Comparison of ENCODE assay signal across 8 cellular contexts in the genomic region with DNA sequence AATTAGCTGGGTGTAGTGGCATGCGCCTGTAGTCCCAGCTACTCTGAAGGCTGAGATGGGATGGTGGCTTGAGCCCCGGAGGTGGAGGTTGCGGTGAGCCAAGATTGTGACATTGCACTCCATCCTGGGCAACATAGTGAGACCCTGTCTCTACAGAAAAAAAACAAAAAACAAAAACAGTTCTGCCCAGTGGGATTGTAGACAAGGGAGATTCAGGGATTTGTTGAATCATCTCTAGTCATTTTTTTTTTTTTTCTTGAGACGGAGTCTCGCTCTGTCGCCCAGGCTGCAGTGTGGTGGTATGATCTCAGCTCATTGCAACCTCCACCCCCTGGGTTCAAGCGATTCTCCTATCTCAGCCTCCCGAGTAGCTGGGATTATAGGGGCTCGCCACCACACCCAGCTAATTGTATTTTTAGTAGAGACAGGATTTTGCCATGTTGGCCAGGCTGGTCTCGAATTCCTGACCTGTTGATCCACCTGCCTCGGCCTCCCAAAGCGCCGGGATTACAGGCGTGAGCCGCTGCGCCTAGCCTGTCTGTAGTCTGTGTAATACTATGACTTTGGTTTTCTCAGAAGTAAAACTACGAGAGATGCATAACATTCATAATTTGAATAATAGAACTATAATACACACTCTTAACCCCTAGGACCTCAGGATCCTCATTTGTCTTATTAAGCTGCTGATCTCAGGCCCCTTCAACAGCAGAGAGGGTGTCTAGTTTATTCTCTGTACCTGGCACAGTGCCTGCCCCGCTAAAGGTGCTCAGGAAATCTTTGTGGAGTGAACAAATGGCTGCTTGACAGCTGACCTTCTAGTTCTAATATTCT. TPM values are rescaled to one million over a fixed set of nuclear protein-coding genes. Genes with fewer than 3 reads are reported as not detected.
DNase-seq lines count a peak whose midpoint lies in the region; ATAC-seq, FAIRE-seq and TF ChIP-seq lines count a peak whose summit lies in the region.

No MANE protein-coding gene starts in this region.

- no peaks in the 10 kb centered on the region for H3K9me3 Mint-ChIP-seq in progenitor cell of endocrine pancreas (ENCODE audit: low read depth)

- no peak for ATAC-seq in HG03460 (IDR thresholded peaks at IDR 0.05; ENCODE audit: unreplicated experiment)

- peak overlapping the region; percentile 75 to 99 for H3K4me3 ChIP-seq in esophagus (ENCODE audit: low read depth in 1 of 2, low read length in 2 of 2)

- peak overlapping the region; percentile 89 for H3K4me3 Mint-ChIP-seq in progenitor cell of endocrine pancreas (ENCODE audit: low read depth)

- H3K9me3 ChIP-seq in esophagus (ENCODE audit: control insufficient read depth in 2 of 2, insufficient read depth in 1 of 2, low read depth in 1 of 2, low read length in 1 of 2): no peaks in the 10 kb centered on the region

- TF ChIP-seq CTCF in progenitor cell of endocrine pancreas (IDR thresholded peaks at IDR 0.05; ENCODE audit: unreplicated experiment): no peak

- peaks cover 52% of the 10 kb centered on the region for H3K4me1 Mint-ChIP-seq in progenitor cell of endocrine pancreas (ENCODE audit: low read depth)

- FAIRE-seq in GM12891 (lab: Jason Lieb, UNC): peak; percentile 31

- TF ChIP-seq POLR2A in GM12891 (IDR thresholded peaks at IDR 0.05; ENCODE audit: low read depth, low read length): no peak

- WGBS in esophagus, 2 donors: 75 to 82% methylated on average over 18 of the region's 18 CpGs

- DNase-seq in GM12891 (ENCODE audit: insufficient read length, low spot score): no peak
- peak; percentile 57 for DNase-seq in RKO (ENCODE audit: low spot score)
- DNase-seq in progenitor cell of endocrine pancreas (ENCODE audit: low spot score, unreplicated experiment): no peak
- DNase-seq in NCI-H748 treated with DMSO at 0.1 percent for 48 hours (lab: John Stamatoyannopoulos, UW): no peak
- no peak for DNase-seq in OCI-M2 (lab: John Stamatoyannopoulos, UW; ENCODE audit: unreplicated experiment)
- no peak for DNase-seq in NCI-H2227 (lab: John Stamatoyannopoulos, UW; ENCODE audit: unreplicated experiment)

- no peaks in the 10 kb centered on the region for H3K27me3 ChIP-seq in esophagus (ENCODE audit: control insufficient read depth in 1 of 2, insufficient read depth in 2 of 2, low read length in 2 of 2)

- no peaks in the 10 kb centered on the region for H3K36me3 ChIP-seq in esophagus (ENCODE audit: control insufficient read depth in 2 of 2, insufficient read depth in 2 of 2, low read length in 1 of 2)

- peak overlapping the region; percentile 90 to 100 for H3K27ac ChIP-seq in esophagus (ENCODE audit: low read depth in 2 of 2, low read length in 1 of 2)

- peak overlapping the region; percentile 99 for H3K27ac Mint-ChIP-seq in progenitor cell of endocrine pancreas

- H3K36me3 Mint-ChIP-seq in progenitor cell of endocrine pancreas (ENCODE audit: insufficient read depth): peaks cover 14% of the 10 kb centered on the region

- no peaks in the 10 kb centered on the region for H3K27me3 Mint-ChIP-seq in progenitor cell of endocrine pancreas

- H3K4me1 ChIP-seq in esophagus (ENCODE audit: control insufficient read depth in 2 of 2, insufficient read depth in 2 of 2, low read length in 1 of 2): no peaks in the 10 kb centered on the region

TF ChIP-seq in GM12891, 5 proteins besides CTCF, POLR2A, EP300 and RAD21:
- TF ChIP-seq PAX5 (IDR thresholded peaks at IDR 0.05; ENCODE audit: insufficient read depth, low read length, severe bottlenecking) (no peak), POU2F2 (IDR thresholded peaks at IDR 0.05; ENCODE audit: low read depth, low read length) (no peak), POLR2AphosphoS5 (IDR thresholded peaks at IDR 0.05; ENCODE audit: low read depth, low read length) (no peak), SPI1 (IDR thresholded peaks at IDR 0.05; ENCODE audit: low read depth, low read length) (no peak), TAF1 (IDR thresholded peaks at IDR 0.05; ENCODE audit: low read depth, low read length) (no peak)

RNA-seq across cellular contexts. Expression of gene TEN1, which starts 1.4 kb away (rescaled TPM):
- polyA plus RNA-seq in GM12891 (2012; ENCODE audit: low read depth, missing spikeins): 22.9 TPM
- 10 to 100 TPM; 42.7 to 43.7 TPM for polyA plus RNA-seq in esophagus
- 19.8 and 23.9 TPM in 2 replicates for total RNA-seq in progenitor cell of endocrine pancreas

RNA-seq across cellular contexts. Expression of gene ACOX1, which starts 1.4 kb away (rescaled TPM):
- polyA plus RNA-seq in GM12891 (2012; ENCODE audit: low read depth, missing spikeins): 9.7 TPM
- polyA plus RNA-seq in esophagus: 10 to 100 TPM; 22.7 to 37.4 TPM
- total RNA-seq in progenitor cell of endocrine pancreas: 54.6 and 54.7 TPM in 2 replicates

RNA-seq across cellular contexts. Expression of gene CDK3, which starts 20.3 kb away (rescaled TPM):
- polyA plus RNA-seq in GM12891 (2012; ENCODE audit: low read depth, missing spikeins): 4.1 TPM
- 10 to 100 TPM in 1 of 2 donors, 1 to 10 TPM in 1; 6.5 to 16.2 TPM for polyA plus RNA-seq in esophagus
- 17.0 and 21.6 TPM in 2 replicates for total RNA-seq in progenitor cell of endocrine pancreas

RNA-seq across cellular contexts. Expression of gene FBF1, which starts 39.6 kb away (rescaled TPM):
- 8.6 TPM for polyA plus RNA-seq in GM12891 (2012; ENCODE audit: low read depth, missing spikeins)
- polyA plus RNA-seq in esophagus: 10 to 100 TPM in 1 of 2 donors, 1 to 10 TPM in 1; 8.7 to 33.7 TPM
- total RNA-seq in progenitor cell of endocrine pancreas: 24.8 and 29.9 TPM in 2 replicates

RNA-seq across cellular contexts. Expression of gene EVPL, which starts 46.7 kb away (rescaled TPM):
- polyA plus RNA-seq in GM12891 (2012; ENCODE audit: low read depth, missing spikeins): 0.01 TPM
- polyA plus RNA-seq in esophagus: 100 to 1,000 TPM; 229 to 425 TPM
- total RNA-seq in progenitor cell of endocrine pancreas: 0.05 TPM in 1 of 2 replicates, not detected in the other
